ENCODE assay signal across 12 cellular contexts in genomic region chr22:41909290-41910049, GRCh38. TPM values are rescaled to one million over a fixed set of nuclear protein-coding genes. Genes with fewer than 3 reads are reported as not detected.
DNase-seq lines count a peak whose midpoint lies in the region; ATAC-seq and TF ChIP-seq lines count a peak whose summit lies in the region.
"Had no signal": no experiment of that assay in that cellular context is flagged by ENCODE, and none has a peak within 500 bp of the region (broad histone marks: within the 10 kb centered on the region; RNA-seq: fewer than 3 reads in every experiment).

No MANE protein-coding gene starts in this region.

- ATAC-seq in heart right ventricle, result peak in 3 of 8 donors; percentile 3 to 10 (median 10)

- TF ChIP-seq CTCF in Peyer's patch (IDR thresholded peaks at IDR 0.05), result no peak
- no peak for TF ChIP-seq CTCF in heart right ventricle (IDR thresholded peaks at IDR 0.05)

- H3K4me1 ChIP-seq in Peyer's patch (peaks cover 0 to 42% (median 23%) of the 10 kb centered on the region in 4 donors), heart right ventricle (peaks cover 9 to 30% (median 17%) of the 10 kb centered on the region in 9 donors)

- TF ChIP-seq POLR2A in Peyer's patch (IDR thresholded peaks at IDR 0.05), result no peak

- DNase-seq in DMS53 (lab: John Stamatoyannopoulos, UW) (peak; percentile 63), Peyer's patch (peak in 1 of 3 donors; percentile 49), heart right ventricle (no peak), pons (ENCODE audit: low spot score) (peak; percentile 46), NOMO-1 treated with dmso at 0.1 percent for 144 hours (lab: John Stamatoyannopoulos, UW; ENCODE audit: unreplicated experiment) (no peak), COLO668 (lab: John Stamatoyannopoulos, UW; ENCODE audit: unreplicated experiment) (no peak), NCI-H446 (lab: John Stamatoyannopoulos, UW) (no peak), occipital lobe (lab: John Stamatoyannopoulos, UW) (no peak)
- DNase-seq: DND-41; KBM-7; NCI-H748 treated with DMSO at 0.1 percent for 48 hours; stimulated activated CD4-positive, alpha-beta T cell treated with anti-CD3 and anti-CD28 coated beads, Interleukin-2, amount 100 ng/mL, for 24 hours had no signal

- 29 to 34% methylated on average over 55 of the region's 55 CpGs for WGBS in heart right ventricle, 2 donors

- peaks cover 0 to 48% of the 10 kb centered on the region in 2 donors for H3K27me3 ChIP-seq in Peyer's patch
- H3K27me3 ChIP-seq in heart right ventricle, result peaks cover 13 to 56% (median 44%) of the 10 kb centered on the region in 7 donors

- no peaks in the 10 kb centered on the region for H3K9me3 ChIP-seq in Peyer's patch
- no peaks in the 10 kb centered on the region for H3K9me3 ChIP-seq in heart right ventricle

- H3K4me3 ChIP-seq in Peyer's patch (peak overlapping the region; percentile 26 to 51 (median 42)), heart right ventricle (peak overlapping the region in 9 of 10 donors; percentile 26 to 53 (median 37))

- intact Hi-C loops in heart right ventricle (cut with DNase I), result no loop called here

- peak overlapping the region in 1 of 4 donors; percentile 67 for H3K27ac ChIP-seq in Peyer's patch
- H3K27ac ChIP-seq in heart right ventricle, result peak overlapping the region in 6 of 10 donors; percentile 12 to 50 (median 42)

- H3K36me3 ChIP-seq in Peyer's patch, result peaks cover 0 to 28% (median 0%) of the 10 kb centered on the region in 3 donors
- H3K36me3 ChIP-seq in heart right ventricle, result peaks cover 0 to 35% (median 14%) of the 10 kb centered on the region in 9 donors

RNA-seq across cellular contexts. Expression of gene SHISA8, which starts 5.4 kb away (rescaled TPM):
- total RNA-seq in Peyer's patch (not detected), heart right ventricle (1 to 10 TPM in 9 of 10 donors, under 1 TPM in 1; 0.78 to 4.6 (median 1.4) TPM), occipital lobe (not detected)
- 1 to 10 TPM in 1 of 2 donors, under 1 TPM in 1; 0.16 to 3.5 TPM for polyA plus RNA-seq in heart right ventricle

RNA-seq across cellular contexts. Expression of gene TNFRSF13C, which starts 17.1 kb away (rescaled TPM):
- 10 to 100 TPM in 1 of 4 donors, 1 to 10 TPM in 2, under 1 TPM in 1; 0.35 to 52.8 (median 3.2) TPM for total RNA-seq in Peyer's patch
- under 1 TPM; 0.24 to 0.77 (median 0.48) TPM for total RNA-seq in heart right ventricle
- polyA plus RNA-seq in heart right ventricle, result under 1 TPM; 0.03 to 0.44 TPM
- 0.31 TPM for total RNA-seq in occipital lobe

RNA-seq across cellular contexts. Expression of gene CENPM, which starts 37.5 kb away (rescaled TPM):
- total RNA-seq in Peyer's patch (10 to 100 TPM; 14.2 to 71.0 (median 17.8) TPM), heart right ventricle (1 to 10 TPM in 1 of 10 donors, under 1 TPM in 5, not detected in 4; 0.34 to 3.5 (median 0.66) TPM), occipital lobe (1.6 TPM)
- 1 to 10 TPM; 1.0 to 1.7 TPM for polyA plus RNA-seq in heart right ventricle

RNA-seq across cellular contexts. Expression of gene SEPTIN3, which starts 59.8 kb away (rescaled TPM):
- not detected for total RNA-seq in Peyer's patch
- under 1 TPM in 4 of 10 donors, not detected in 6; 0.06 to 0.44 (median 0.10) TPM for total RNA-seq in heart right ventricle
- under 1 TPM; 0.03 to 0.22 TPM for polyA plus RNA-seq in heart right ventricle
- 130 TPM for total RNA-seq in occipital lobe

Comparison
In these comparisons a context has a peak if more than half of its experiments do, and no peak if none do; other contexts are left out.
1. DNase-seq: peak in DMS53 (single experiment) and pons (single experiment); none in heart right ventricle (0 of 2), NOMO-1 treated with dmso at 0.1 percent for 144 hours (single experiment), COLO668 (single experiment), NCI-H446 (0 of 2) and occipital lobe (single experiment).